1 cellular context compared by ENCODE assay signal in the genomic region with DNA sequence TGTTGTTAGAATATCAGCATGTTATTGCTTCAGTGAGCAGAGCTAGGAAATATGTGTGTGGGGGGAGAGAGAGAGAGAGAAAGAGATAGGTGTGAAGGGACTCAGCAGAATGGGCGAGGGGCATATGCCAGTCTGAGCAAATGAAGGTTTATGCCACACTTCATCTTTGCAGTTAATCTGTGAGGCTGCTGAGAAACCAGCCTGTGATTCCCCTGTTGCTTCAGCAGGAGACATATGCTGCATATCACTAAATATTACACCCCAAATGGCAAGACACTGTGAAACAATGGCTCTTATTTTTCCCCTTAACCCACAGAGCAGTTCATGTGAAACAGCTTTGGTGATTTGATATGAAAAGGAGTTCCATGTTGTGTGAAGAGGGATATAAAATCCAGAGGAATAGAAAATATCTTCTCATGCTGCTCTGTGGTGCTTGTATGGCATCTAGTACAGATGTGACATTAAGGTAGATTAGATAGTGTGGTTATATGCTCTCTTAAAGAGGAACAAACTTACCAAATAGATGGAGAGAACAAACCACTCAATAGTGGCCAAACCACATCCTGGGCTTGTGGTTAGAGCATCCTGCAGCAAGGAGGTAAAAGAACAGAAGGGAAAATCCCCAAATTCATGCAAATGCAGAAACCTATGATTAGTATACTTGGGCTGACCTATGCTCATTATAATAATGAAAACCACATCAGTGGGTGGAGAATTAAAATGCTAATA.
TF ChIP-seq lines count a peak whose summit lies in the region.

No MANE protein-coding gene starts in this region.

TF ChIP-seq in HepG2, 621 proteins besides CTCF, POLR2A, EP300 and RAD21 (continued from another document):
- no peak for TF ChIP-seq ZIK1 (CRISPR knock-in tag; IDR thresholded peaks at IDR 0.05; ENCODE audit: borderline replicate concordance, low read depth)
- no peak for TF ChIP-seq ZNF883 (CRISPR knock-in tag; IDR thresholded peaks at IDR 0.05; ENCODE audit: not compliant biosample characterization)
- no peak for TF ChIP-seq KLF15 (CRISPR knock-in tag; IDR thresholded peaks at IDR 0.05; ENCODE audit: borderline replicate concordance)
- TF ChIP-seq RAD51 (IDR thresholded peaks at IDR 0.05; ENCODE audit: borderline replicate concordance) = no peak
- TF ChIP-seq, protein P1, sequence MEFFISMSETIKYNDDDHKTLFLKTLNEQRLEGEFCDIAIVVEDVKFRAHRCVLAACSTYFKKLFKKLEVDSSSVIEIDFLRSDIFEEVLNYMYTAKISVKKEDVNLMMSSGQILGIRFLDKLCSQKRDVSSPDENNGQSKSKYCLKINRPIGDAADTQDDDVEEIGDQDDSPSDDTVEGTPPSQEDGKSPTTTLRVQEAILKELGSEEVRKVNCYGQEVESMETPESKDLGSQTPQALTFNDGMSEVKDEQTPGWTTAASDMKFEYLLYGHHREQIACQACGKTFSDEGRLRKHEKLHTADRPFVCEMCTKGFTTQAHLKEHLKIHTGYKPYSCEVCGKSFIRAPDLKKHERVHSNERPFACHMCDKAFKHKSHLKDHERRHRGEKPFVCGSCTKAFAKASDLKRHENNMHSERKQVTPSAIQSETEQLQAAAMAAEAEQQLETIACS (CRISPR knock-in tag; IDR thresholded peaks at IDR 0.05) = no peak
- no peak for TF ChIP-seq MED8 (CRISPR knock-in tag; IDR thresholded peaks at IDR 0.05; ENCODE audit: insufficient replicate concordance)
